ENCODE assay signal across 26 cellular contexts in genomic region chr2:112293636-112294401, GRCh38.
"Had no signal": no experiment of that assay in that cellular context is flagged by ENCODE, and none has a peak within 500 bp of the region (broad histone marks: within the 10 kb centered on the region; RNA-seq: fewer than 3 reads in every experiment).

No MANE protein-coding gene starts in this region.

- DNase-seq: activated CD4-positive, alpha-beta T cell treated with anti-CD3 and anti-CD28 coated beads, Interleukin-2, amount 10 ng/mL, durations not matched to agents 24 days and 14 days; activated CD4-positive, alpha-beta T cell treated with anti-CD3 and anti-CD28 coated beads, Interleukin-2, amount 50 U/mL, for 48 hours; activated CD4-positive, CD25-positive, alpha-beta regulatory T cell treated with anti-CD3 and anti-CD28 coated beads, Interleukin-2, amount 50 U/mL, for 72 hours; activated CD8-positive, alpha-beta memory T cell treated with anti-CD3 and anti-CD28 coated beads, Interleukin-2, amount 10 ng/mL, durations not matched to agents 7 days and 5 days; activated effector memory CD4-positive, alpha-beta T cell treated with Interleukin-2 at 50 U/mL for 16 hours; activated naive CD4-positive, alpha-beta T cell; activated T-cell treated with anti-CD3 and anti-CD28 coated beads, Interleukin-2, amount 50 U/mL, for 24 hours; MG63; MV-4-11; NCI-H1092 treated with DMSO at 0.1 percent for 48 hours; NCI-H1417 treated with DMSO at 0.1 percent for 48 hours; NCI-H1694; NCI-H2029; NCI-H2107; NCI-H2171 treated with DMSO at 0.1 percent for 48 hours; NCI-H226; NCI-H526 treated with DMSO at 0.1 percent for 48 hours; NCI-H82; OCI-M1; RPMI8226; SHP77; T-helper 17 cell; T-helper 9 cell had no signal

- H3K9me3 ChIP-seq: breast epithelium, MG63 had no signal

- ATAC-seq: activated CD8-positive, alpha-beta memory T cell treated with anti-CD3 and anti-CD28 coated beads, Interleukin-2, amount 10 ng/mL, durations not matched to agents 7 days and 5 days; Panc1; T-helper 17 cell; WTC11 had no signal

- H3K27ac ChIP-seq: breast epithelium had no signal

- H3K27me3 ChIP-seq: breast epithelium, MG63 had no signal

- H3K4me1 ChIP-seq: breast epithelium had no signal

- H3K4me3 ChIP-seq: breast epithelium, MG63 had no signal

- H3K36me3 ChIP-seq: breast epithelium, MG63 had no signal
